Comparison of ENCODE assay signal across 1 cellular context in the genomic region with DNA sequence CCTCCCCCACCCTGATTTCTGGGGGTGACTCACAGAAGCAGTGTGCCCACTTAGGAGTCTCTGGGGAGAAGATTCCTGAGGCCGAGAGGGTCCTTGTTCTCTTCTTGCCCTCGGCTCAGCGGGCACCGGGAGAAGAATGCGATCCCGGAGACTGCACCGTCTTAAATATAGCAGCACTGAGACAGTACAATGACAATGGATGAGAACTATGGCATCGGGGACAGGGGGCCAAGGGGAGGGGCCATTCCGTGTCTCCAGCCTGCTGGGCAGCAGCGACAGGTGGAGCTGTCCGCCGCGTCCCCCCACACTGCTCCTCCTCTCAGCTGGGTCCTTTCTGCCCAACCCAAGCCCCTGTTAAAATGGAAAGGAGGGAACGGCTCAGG.
A peak's percentile ranks its signal among the peaks of the same experiment; 100 is the strongest.
TF ChIP-seq lines count a peak whose summit lies in the region.

A gene (minus strand): TSS at position 138 of the 383 bp plus-strand sequence. CDS start 3,499 bp downstream, outside the sequence.

TF ChIP-seq in HEK293, 187 proteins besides CTCF, POLR2A, EP300 and RAD21 (continued from another document):
- TF ChIP-seq, protein P1, sequence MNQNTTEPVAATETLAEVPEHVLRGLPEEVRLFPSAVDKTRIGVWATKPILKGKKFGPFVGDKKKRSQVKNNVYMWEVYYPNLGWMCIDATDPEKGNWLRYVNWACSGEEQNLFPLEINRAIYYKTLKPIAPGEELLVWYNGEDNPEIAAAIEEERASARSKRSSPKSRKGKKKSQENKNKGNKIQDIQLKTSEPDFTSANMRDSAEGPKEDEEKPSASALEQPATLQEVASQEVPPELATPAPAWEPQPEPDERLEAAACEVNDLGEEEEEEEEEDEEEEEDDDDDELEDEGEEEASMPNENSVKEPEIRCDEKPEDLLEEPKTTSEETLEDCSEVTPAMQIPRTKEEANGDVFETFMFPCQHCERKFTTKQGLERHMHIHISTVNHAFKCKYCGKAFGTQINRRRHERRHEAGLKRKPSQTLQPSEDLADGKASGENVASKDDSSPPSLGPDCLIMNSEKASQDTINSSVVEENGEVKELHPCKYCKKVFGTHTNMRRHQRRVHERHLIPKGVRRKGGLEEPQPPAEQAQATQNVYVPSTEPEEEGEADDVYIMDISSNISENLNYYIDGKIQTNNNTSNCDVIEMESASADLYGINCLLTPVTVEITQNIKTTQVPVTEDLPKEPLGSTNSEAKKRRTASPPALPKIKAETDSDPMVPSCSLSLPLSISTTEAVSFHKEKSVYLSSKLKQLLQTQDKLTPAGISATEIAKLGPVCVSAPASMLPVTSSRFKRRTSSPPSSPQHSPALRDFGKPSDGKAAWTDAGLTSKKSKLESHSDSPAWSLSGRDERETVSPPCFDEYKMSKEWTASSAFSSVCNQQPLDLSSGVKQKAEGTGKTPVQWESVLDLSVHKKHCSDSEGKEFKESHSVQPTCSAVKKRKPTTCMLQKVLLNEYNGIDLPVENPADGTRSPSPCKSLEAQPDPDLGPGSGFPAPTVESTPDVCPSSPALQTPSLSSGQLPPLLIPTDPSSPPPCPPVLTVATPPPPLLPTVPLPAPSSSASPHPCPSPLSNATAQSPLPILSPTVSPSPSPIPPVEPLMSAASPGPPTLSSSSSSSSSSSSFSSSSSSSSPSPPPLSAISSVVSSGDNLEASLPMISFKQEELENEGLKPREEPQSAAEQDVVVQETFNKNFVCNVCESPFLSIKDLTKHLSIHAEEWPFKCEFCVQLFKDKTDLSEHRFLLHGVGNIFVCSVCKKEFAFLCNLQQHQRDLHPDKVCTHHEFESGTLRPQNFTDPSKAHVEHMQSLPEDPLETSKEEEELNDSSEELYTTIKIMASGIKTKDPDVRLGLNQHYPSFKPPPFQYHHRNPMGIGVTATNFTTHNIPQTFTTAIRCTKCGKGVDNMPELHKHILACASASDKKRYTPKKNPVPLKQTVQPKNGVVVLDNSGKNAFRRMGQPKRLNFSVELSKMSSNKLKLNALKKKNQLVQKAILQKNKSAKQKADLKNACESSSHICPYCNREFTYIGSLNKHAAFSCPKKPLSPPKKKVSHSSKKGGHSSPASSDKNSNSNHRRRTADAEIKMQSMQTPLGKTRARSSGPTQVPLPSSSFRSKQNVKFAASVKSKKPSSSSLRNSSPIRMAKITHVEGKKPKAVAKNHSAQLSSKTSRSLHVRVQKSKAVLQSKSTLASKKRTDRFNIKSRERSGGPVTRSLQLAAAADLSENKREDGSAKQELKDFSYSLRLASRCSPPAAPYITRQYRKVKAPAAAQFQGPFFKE (tag by site-specific recombination; IDR thresholded peaks at IDR 0.05; ENCODE audit: borderline replicate concordance), result 0 out of 2 replicates have a peak, but pooled peaks have one; percentile 47
- TF ChIP-seq SCRT2 (tag by site-specific recombination; IDR thresholded peaks at IDR 0.05) (peak; percentile 84), OSR2 (tag by site-specific recombination; IDR thresholded peaks at IDR 0.05) (no peak), ZFP3 (tag by site-specific recombination; IDR thresholded peaks at IDR 0.05; ENCODE audit: low read depth) (no peak), GLIS2 (tag by site-specific recombination; IDR thresholded peaks at IDR 0.05) (0 out of 2 replicates have a peak, but pooled peaks have one; percentile 9), ZNF777 (tag by site-specific recombination; IDR thresholded peaks at IDR 0.05; ENCODE audit: borderline replicate concordance) (no peak), HOXC10 (CRISPR knock-in tag; IDR thresholded peaks at IDR 0.05) (no peak), YY2 (tag by site-specific recombination; IDR thresholded peaks at IDR 0.05) (no peak)
- TF ChIP-seq, protein P2, sequence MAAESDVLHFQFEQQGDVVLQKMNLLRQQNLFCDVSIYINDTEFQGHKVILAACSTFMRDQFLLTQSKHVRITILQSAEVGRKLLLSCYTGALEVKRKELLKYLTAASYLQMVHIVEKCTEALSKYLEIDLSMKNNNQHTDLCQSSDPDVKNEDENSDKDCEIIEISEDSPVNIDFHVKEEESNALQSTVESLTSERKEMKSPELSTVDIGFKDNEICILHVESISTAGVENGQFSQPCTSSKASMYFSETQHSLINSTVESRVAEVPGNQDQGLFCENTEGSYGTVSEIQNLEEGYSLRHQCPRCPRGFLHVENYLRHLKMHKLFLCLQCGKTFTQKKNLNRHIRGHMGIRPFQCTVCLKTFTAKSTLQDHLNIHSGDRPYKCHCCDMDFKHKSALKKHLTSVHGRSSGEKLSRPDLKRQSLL (tag by site-specific recombination; IDR thresholded peaks at IDR 0.05), result no peak
- TF ChIP-seq, protein P3, sequence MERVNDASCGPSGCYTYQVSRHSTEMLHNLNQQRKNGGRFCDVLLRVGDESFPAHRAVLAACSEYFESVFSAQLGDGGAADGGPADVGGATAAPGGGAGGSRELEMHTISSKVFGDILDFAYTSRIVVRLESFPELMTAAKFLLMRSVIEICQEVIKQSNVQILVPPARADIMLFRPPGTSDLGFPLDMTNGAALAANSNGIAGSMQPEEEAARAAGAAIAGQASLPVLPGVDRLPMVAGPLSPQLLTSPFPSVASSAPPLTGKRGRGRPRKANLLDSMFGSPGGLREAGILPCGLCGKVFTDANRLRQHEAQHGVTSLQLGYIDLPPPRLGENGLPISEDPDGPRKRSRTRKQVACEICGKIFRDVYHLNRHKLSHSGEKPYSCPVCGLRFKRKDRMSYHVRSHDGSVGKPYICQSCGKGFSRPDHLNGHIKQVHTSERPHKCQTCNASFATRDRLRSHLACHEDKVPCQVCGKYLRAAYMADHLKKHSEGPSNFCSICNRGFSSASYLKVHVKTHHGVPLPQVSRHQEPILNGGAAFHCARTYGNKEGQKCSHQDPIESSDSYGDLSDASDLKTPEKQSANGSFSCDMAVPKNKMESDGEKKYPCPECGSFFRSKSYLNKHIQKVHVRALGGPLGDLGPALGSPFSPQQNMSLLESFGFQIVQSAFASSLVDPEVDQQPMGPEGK (tag by site-specific recombination; IDR thresholded peaks at IDR 0.05), result 0 out of 2 replicates have a peak, but pooled peaks have one; percentile 33
